34 cellular contexts compared by ENCODE assay signal in genomic region chr1:118008011-118008410, GRCh38.
"Had no signal": no experiment of that assay in that cellular context is flagged by ENCODE, and none has a peak within 500 bp of the region (broad histone marks: within the 10 kb centered on the region; RNA-seq: fewer than 3 reads in every experiment).

No MANE protein-coding gene starts in this region.

- H3K4me3 ChIP-seq: MG63 had no signal

- DNase-seq: Karpas-422, Kasumi-1, MG63, MM.1S, MV-4-11, NCI-H1048, NCI-H1092, NCI-H1092 treated with DMSO at 0.1 percent for 48 hours, NCI-H1105, NCI-H1105 treated with DMSO at 0.1 percent for 48 hours, NCI-H1417, NCI-H1417 treated with DMSO at 0.1 percent for 48 hours, NCI-H1436, NCI-H1436 treated with DMSO at 0.1 percent for 48 hours, NCI-H146, NCI-H1694, NCI-H1694 treated with DMSO at 0.1 percent for 48 hours, NCI-H187, NCI-H187 treated with DMSO at 0.1 percent for 48 hours, NCI-H2029, NCI-H2029 treated with DMSO at 0.1 percent for 48 hours, NCI-H2081 treated with DMSO at 0.1 percent for 48 hours, NCI-H2107, NCI-H2171, NCI-H2171 treated with DMSO at 0.1 percent for 48 hours, NCI-H2227 treated with DMSO at 0.1 percent for 48 hours, NCI-H226, NCI-H345, NCI-H446, NCI-H446 treated with DMSO at 0.1 percent for 48 hours, NCI-H510A, NCI-H510A treated with DMSO at 0.1 percent for 48 hours, NCI-H524, NCI-H524 treated with DMSO at 0.1 percent for 48 hours had no signal

- H3K36me3 ChIP-seq: MG63 had no signal

- H3K27me3 ChIP-seq: MG63 had no signal
